ENCODE assay signal across 11 cellular contexts in the genomic region with DNA sequence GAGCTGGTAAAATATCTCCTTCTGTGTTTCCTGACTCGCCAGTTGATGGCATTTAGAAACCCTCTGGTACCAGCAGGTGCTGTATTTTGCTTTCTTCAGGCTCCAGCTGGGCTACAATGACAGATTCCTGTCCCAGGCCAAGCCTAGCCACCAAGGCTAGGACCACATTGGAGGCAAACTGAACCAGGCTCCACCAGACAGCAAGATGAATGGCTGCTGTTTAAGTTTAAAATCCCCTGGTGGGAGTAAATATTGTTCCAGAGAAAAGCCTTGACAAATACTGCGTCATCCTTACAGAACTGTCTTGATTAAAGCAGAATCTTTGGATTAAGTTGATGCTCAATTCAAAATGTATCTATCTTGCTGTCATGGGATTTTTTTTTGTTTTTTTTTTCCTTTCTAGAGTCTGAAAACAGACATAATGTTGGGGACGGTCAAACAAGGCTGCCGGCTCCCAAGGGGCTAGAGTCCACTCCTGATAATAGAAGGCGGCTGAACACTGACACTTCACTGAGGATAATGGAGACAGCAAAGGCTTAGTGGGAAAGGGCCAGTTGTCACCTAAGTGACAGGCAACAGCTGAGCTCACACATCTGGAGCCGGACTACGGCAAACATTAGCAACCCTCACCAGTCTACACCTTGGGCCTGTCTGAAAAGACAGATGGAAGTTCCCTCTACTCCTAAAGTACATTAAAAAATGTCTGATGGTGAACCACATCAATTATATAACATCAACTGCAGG. TPM values are rescaled to one million over a fixed set of nuclear protein-coding genes. Genes with fewer than 3 reads are reported as not detected.
A peak's percentile ranks its signal among the peaks of the same experiment; 100 is the strongest.
DNase-seq lines count a peak whose midpoint lies in the region; ATAC-seq and TF ChIP-seq lines count a peak whose summit lies in the region.
"Had no signal": no experiment of that assay in that cellular context is flagged by ENCODE, and none has a peak within 500 bp of the region (broad histone marks: within the 10 kb centered on the region; RNA-seq: fewer than 3 reads in every experiment).

No MANE protein-coding gene starts in this region.

- POLR2A ChIA-PET in MCF 10A (lab: Yijun Ruan, JAX) = interaction anchor here (0.6 to 1.4 kb wide), 9 partner anchors 16 to 751 kb away, joined by 3 to 5 read pairs (median 3); no protein-coding TSS in a partner anchor

- H3K36me3 ChIP-seq in lower lobe of right lung (no peaks in the 10 kb centered on the region), upper lobe of left lung (no peaks in the 10 kb centered on the region)

- peaks cover 67% of the 10 kb centered on the region for H3K27me3 Mint-ChIP-seq in activated naive CD4-positive, alpha-beta T cell treated with anti-CD3 and anti-CD28 coated beads, Interleukin-2, amount 10 ng/mL, durations not matched to agents 7 days and 5 days
- no peaks in the 10 kb centered on the region for H3K27me3 Mint-ChIP-seq in MCF 10A (ENCODE audit: insufficient read depth, unreplicated experiment)

- H3K9me3 ChIP-seq in lower lobe of right lung (no peaks in the 10 kb centered on the region), upper lobe of left lung (no peaks in the 10 kb centered on the region)

- intact Hi-C loops in MCF 10A (cut with micrococcal nuclease) = loop anchor here (1.0 to 10.0 kb wide), 5 partner anchors 105 to 752 kb away; no protein-coding TSS in a partner anchor
- intact Hi-C loops in lower lobe of right lung (cut with DNase I) = no loop called here

- no peak for TF ChIP-seq POLR2A in upper lobe of left lung (IDR thresholded peaks at IDR 0.05)

- H3K4me3 ChIP-seq in lower lobe of right lung (peak overlapping the region; percentile 82), upper lobe of left lung (peak overlapping the region in 3 of 4 donors; percentile 71 to 88 (median 72))

- ATAC-seq in lower lobe of right lung (no peak), upper lobe of left lung (ENCODE audit: low FRiP score in 2 of 2) (no peak), GM18511 (IDR thresholded peaks at IDR 0.05; ENCODE audit: unreplicated experiment) (no peak)
- ATAC-seq: activated CD8-positive, alpha-beta T cell treated with anti-CD3 and anti-CD28 coated beads for 36 hours; esophagus mucosa had no signal

- no peak for TF ChIP-seq EP300 in upper lobe of left lung (IDR thresholded peaks at IDR 0.05)

- TSS peak; percentile 29 for BruUV-seq in MCF 10A (replicated peaks; lab: Mats Ljungman, UMichigan)

- H3K9me3 Mint-ChIP-seq in activated naive CD4-positive, alpha-beta T cell treated with anti-CD3 and anti-CD28 coated beads, Interleukin-2, amount 10 ng/mL, durations not matched to agents 7 days and 5 days = no peaks in the 10 kb centered on the region
- H3K9me3 Mint-ChIP-seq in MCF 10A (ENCODE audit: unreplicated experiment) = no peaks in the 10 kb centered on the region
- H3K9me3 Mint-ChIP-seq: activated CD8-positive, alpha-beta T cell treated with anti-CD3 and anti-CD28 coated beads for 36 hours had no signal

- no peak overlapping the region for H3K27ac Mint-ChIP-seq in activated naive CD4-positive, alpha-beta T cell treated with anti-CD3 and anti-CD28 coated beads, Interleukin-2, amount 10 ng/mL, durations not matched to agents 7 days and 5 days
- H3K27ac Mint-ChIP-seq in MCF 10A (ENCODE audit: low read depth, unreplicated experiment) = no peak overlapping the region
- H3K27ac Mint-ChIP-seq: activated CD8-positive, alpha-beta T cell treated with anti-CD3 and anti-CD28 coated beads for 36 hours had no signal

- peaks cover 18% of the 10 kb centered on the region for H3K4me1 Mint-ChIP-seq in activated naive CD4-positive, alpha-beta T cell treated with anti-CD3 and anti-CD28 coated beads, Interleukin-2, amount 10 ng/mL, durations not matched to agents 7 days and 5 days
- H3K4me1 Mint-ChIP-seq in MCF 10A (ENCODE audit: insufficient read depth, unreplicated experiment) = peaks cover 30% of the 10 kb centered on the region

- H3K27ac ChIP-seq in lower lobe of right lung (peak overlapping the region; percentile 36), upper lobe of left lung (peak overlapping the region in 2 of 4 donors; percentile 83 to 85)

- CTCF ChIA-PET in activated naive CD4-positive, alpha-beta T cell treated with anti-CD3 and anti-CD28 coated beads, Interleukin-2, amount 10 ng/mL, durations not matched to agents 7 days and 5 days (lab: Charles Lee) = no interaction called here
- CTCF ChIA-PET in MCF 10A (lab: Yijun Ruan, JAX) = interaction anchor here (0.6 to 7.7 kb wide), 14 partner anchors 10 to 1053 kb away, joined by 3 to 53 read pairs (median 3); no protein-coding TSS in a partner anchor

- H3K4me1 ChIP-seq in lower lobe of right lung = peaks cover 33% of the 10 kb centered on the region
- peaks cover 5 to 66% (median 30%) of the 10 kb centered on the region in 4 donors for H3K4me1 ChIP-seq in upper lobe of left lung

- H3K27me3 ChIP-seq in lower lobe of right lung (ENCODE audit: low read depth) (peaks cover 3% of the 10 kb centered on the region), upper lobe of left lung (peaks cover 0 to 6% (median 0%) of the 10 kb centered on the region in 4 donors)

- 37 to 55% methylated on average over 7 of the region's 7 CpGs for whole genome bisulfite sequencing in upper lobe of left lung, 2 donors

- H3K4me3 Mint-ChIP-seq in activated naive CD4-positive, alpha-beta T cell treated with anti-CD3 and anti-CD28 coated beads, Interleukin-2, amount 10 ng/mL, durations not matched to agents 7 days and 5 days = peak overlapping the region; percentile 22
- peak overlapping the region; percentile 81 for H3K4me3 Mint-ChIP-seq in MCF 10A (ENCODE audit: unreplicated experiment)

- TF ChIP-seq CTCF in MCF 10A (IDR thresholded peaks at IDR 0.05; ENCODE audit: unreplicated experiment) = no peak
- no peak for TF ChIP-seq CTCF in lower lobe of right lung (IDR thresholded peaks at IDR 0.05)
- no peak for TF ChIP-seq CTCF in upper lobe of left lung (IDR thresholded peaks at IDR 0.05)

- H3K36me3 Mint-ChIP-seq in activated naive CD4-positive, alpha-beta T cell treated with anti-CD3 and anti-CD28 coated beads, Interleukin-2, amount 10 ng/mL, durations not matched to agents 7 days and 5 days = peaks cover 5% of the 10 kb centered on the region
- peaks cover 7% of the 10 kb centered on the region for H3K36me3 Mint-ChIP-seq in MCF 10A (ENCODE audit: insufficient read depth, unreplicated experiment)

- no peak for DNase-seq in activated naive CD4-positive, alpha-beta T cell treated with anti-CD3 and anti-CD28 coated beads, Interleukin-2, amount 10 ng/mL, durations not matched to agents 7 days and 5 days
- DNase-seq in activated naive CD4-positive, alpha-beta T cell (lab: John Stamatoyannopoulos, UW) = no peak
- no peak for DNase-seq in MCF 10A (ENCODE audit: unreplicated experiment)
- no peak for DNase-seq in lower lobe of right lung
- DNase-seq in upper lobe of left lung = no peak
- no peak for DNase-seq in dermis blood vessel endothelial cell
- DNase-seq in ureter (ENCODE audit: low spot score) = no peak
- DNase-seq: activated CD8-positive, alpha-beta T cell treated with anti-CD3 and anti-CD28 coated beads for 36 hours; NK-92 treated with Interleukin-12 subunit alpha and Interleukin-12 subunit beta, amount 100 ng/mL, for 24 hours had no signal

RNA-seq across cellular contexts. Expression of a gene that starts 1.8 kb away (rescaled TPM):
- 7.9 and 14.1 TPM in 2 replicates for total RNA-seq in MCF 10A (2022)
- total RNA-seq in lower lobe of right lung = 18.8 TPM
- 10 to 100 TPM in 3 of 6 donors, 1 to 10 TPM in 3; 7.3 to 18.2 (median 10.2) TPM for total RNA-seq in upper lobe of left lung
- 11.6 and 12.3 TPM in 2 replicates for total RNA-seq in dermis blood vessel endothelial cell
- 10.2 TPM for total RNA-seq in ureter
- total RNA-seq: activated CD8-positive, alpha-beta T cell treated with anti-CD3 and anti-CD28 coated beads for 36 hours had no signal
